8 cellular contexts compared by ENCODE assay signal in the genomic region with DNA sequence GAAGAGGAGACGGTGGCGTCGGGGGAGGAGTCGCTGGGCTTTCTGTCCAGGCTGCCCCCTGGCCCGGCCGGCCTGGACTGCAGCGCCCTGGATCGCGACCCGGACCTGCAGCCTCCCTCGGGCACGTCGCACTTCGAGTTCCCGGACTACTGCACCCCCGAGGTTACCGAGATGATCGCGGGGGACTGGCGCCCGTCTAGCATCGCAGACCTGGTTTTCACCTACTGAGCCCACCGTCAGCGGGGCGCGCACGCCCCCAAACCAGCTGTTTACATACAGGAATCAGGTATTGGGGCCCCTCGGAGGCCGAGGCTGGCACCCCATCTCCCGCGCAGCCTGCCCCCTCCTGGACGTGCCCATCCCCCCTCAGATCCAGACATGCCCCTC. TPM values are rescaled to one million over a fixed set of nuclear protein-coding genes. Genes with fewer than 3 reads are reported as not detected.
DNase-seq lines count a peak whose midpoint lies in the region; ATAC-seq and TF ChIP-seq lines count a peak whose summit lies in the region.

No MANE protein-coding gene starts in this region.

- TF ChIP-seq CTCF in chondrocyte (IDR thresholded peaks at IDR 0.05): no peak

- H3K27me3 Mint-ChIP-seq in chondrocyte (ENCODE audit: low read depth): no peaks in the 10 kb centered on the region

- 0% methylated on average over 27 to 30 of the region's 32 CpGs for WGBS in mesodermal cell (ENCODE audit: insufficient coverage in 2 of 2), 2 experiments
- WGBS in aorta, 2 donors: 0 to 1% methylated on average over 21 to 32 of the region's 32 CpGs

- no peaks in the 10 kb centered on the region for H3K27me3 ChIP-seq in aorta (ENCODE audit: control insufficient read depth in 1 of 2, insufficient read depth in 2 of 2, low read length in 1 of 2)

- peaks cover 38% of the 10 kb centered on the region for H3K4me1 Mint-ChIP-seq in chondrocyte (ENCODE audit: low read depth)

- H3K27ac ChIP-seq in mesodermal cell (ENCODE audit: low read depth, low read length, severe bottlenecking) (peak overlapping the region; percentile 89), aorta (ENCODE audit: low read depth in 1 of 2, low read length in 2 of 2) (peak overlapping the region in 1 of 2 donors; percentile 33)

- intact Hi-C loops in aorta (cut with DNase I): no loop called here

- H3K4me3 Mint-ChIP-seq in chondrocyte (ENCODE audit: unreplicated experiment): peak overlapping the region; percentile 85

- peak overlapping the region; percentile 54 for H3K27ac Mint-ChIP-seq in chondrocyte (ENCODE audit: unreplicated experiment)

- peaks cover 15% of the 10 kb centered on the region for H3K4me1 ChIP-seq in mesodermal cell (ENCODE audit: control insufficient read depth, insufficient read depth, low read length, poor library complexity, severe bottlenecking)
- H3K4me1 ChIP-seq in aorta (ENCODE audit: control insufficient read depth in 1 of 2, insufficient read depth in 2 of 2, low read length in 2 of 2): no peaks in the 10 kb centered on the region

- no peaks in the 10 kb centered on the region for H3K36me3 Mint-ChIP-seq in chondrocyte (ENCODE audit: low read depth)

- H3K9me3 Mint-ChIP-seq in chondrocyte (ENCODE audit: low read depth): no peaks in the 10 kb centered on the region

- peaks cover 22% of the 10 kb centered on the region for H3K36me3 ChIP-seq in mesodermal cell (ENCODE audit: control insufficient read depth, insufficient read depth, low read length)
- H3K36me3 ChIP-seq in aorta (ENCODE audit: control insufficient read depth in 1 of 2, insufficient read depth in 2 of 2, low read length in 1 of 2): no peaks in the 10 kb centered on the region

- ATAC-seq in aorta (ENCODE audit: low FRiP score) (no peak), GM18867 (IDR thresholded peaks at IDR 0.05; ENCODE audit: unreplicated experiment) (no peak)

- DNase-seq in ELR (ENCODE audit: low read depth) (peak; percentile 57), NCI-H526 treated with DMSO at 0.1 percent for 48 hours (lab: John Stamatoyannopoulos, UW) (peak; percentile 52), chondrocyte (ENCODE audit: low spot score) (no peak), aorta (peak; percentile 66 to 82), MV-4-11 (lab: John Stamatoyannopoulos, UW) (no peak)
- DNase-seq in activated CD8-positive, alpha-beta memory T cell treated with anti-CD3 and anti-CD28 coated beads, Interleukin-2, amount 50 U/mL, for 48 hours: no peak

- H3K4me3 ChIP-seq in mesodermal cell (ENCODE audit: extremely low read depth, insufficient read depth, low read length, poor library complexity, severe bottlenecking) (peak overlapping the region; percentile 84), aorta (ENCODE audit: low read length in 2 of 2) (peak overlapping the region; percentile 49 to 52)

- H3K9me3 ChIP-seq in mesodermal cell (ENCODE audit: control insufficient read depth, low read length): no peaks in the 10 kb centered on the region
- no peaks in the 10 kb centered on the region for H3K9me3 ChIP-seq in aorta (ENCODE audit: control insufficient read depth, low read length)

RNA-seq across cellular contexts. Expression of a gene that starts 1.3 kb away (rescaled TPM):
- total RNA-seq in chondrocyte (34.3 to 40.4 TPM (median 39.6 TPM) in 3 replicates), aorta (10 to 100 TPM in 1 of 2 donors, 1 to 10 TPM in 1; 6.1 to 12.5 TPM)
- polyA plus RNA-seq in mesodermal cell (2013, experiment 1 of 2): 42.8 TPM
- polyA plus RNA-seq in mesodermal cell (2013, experiment 2 of 2): 40.6 TPM
- 1 to 10 TPM; 1.5 to 4.2 TPM for polyA plus RNA-seq in aorta

RNA-seq across cellular contexts. Expression of a gene that starts 20.3 kb away (rescaled TPM):
- total RNA-seq in chondrocyte: 72.1 to 77.1 TPM (median 73.2 TPM) in 3 replicates
- 53.5 TPM for polyA plus RNA-seq in mesodermal cell (2013, experiment 1 of 2)
- polyA plus RNA-seq in mesodermal cell (2013, experiment 2 of 2): 44.3 TPM
- total RNA-seq in aorta: 10 to 100 TPM; 31.0 to 38.0 TPM
- polyA plus RNA-seq in aorta: 10 to 100 TPM; 12.0 to 40.6 TPM

RNA-seq across cellular contexts. Expression of a gene that starts 29.3 kb away (rescaled TPM):
- 17.2 to 18.6 TPM (median 17.4 TPM) in 3 replicates for total RNA-seq in chondrocyte
- 38.0 TPM for polyA plus RNA-seq in mesodermal cell (2013, experiment 1 of 2)
- polyA plus RNA-seq in mesodermal cell (2013, experiment 2 of 2): 36.6 TPM
- 10 to 100 TPM; 12.9 to 13.7 TPM for total RNA-seq in aorta
- 1 to 10 TPM; 7.7 to 9.3 TPM for polyA plus RNA-seq in aorta

RNA-seq across cellular contexts. Expression of a gene that starts 36.1 kb away (rescaled TPM):
- total RNA-seq in chondrocyte: 10.8 to 12.1 TPM (median 11.1 TPM) in 3 replicates
- 38.1 TPM for polyA plus RNA-seq in mesodermal cell (2013, experiment 1 of 2)
- polyA plus RNA-seq in mesodermal cell (2013, experiment 2 of 2): 33.5 TPM
- 10 to 100 TPM in 1 of 2 donors, 1 to 10 TPM in 1; 4.6 to 11.1 TPM for total RNA-seq in aorta
- 1 to 10 TPM; 5.3 to 5.6 TPM for polyA plus RNA-seq in aorta

RNA-seq across cellular contexts. Expression of a gene that starts 53.9 kb away (rescaled TPM):
- total RNA-seq in chondrocyte (7.0 to 141 TPM (median 137 TPM) in 3 replicates), aorta (1 to 10 TPM; 2.9 to 3.7 TPM)
- 20.7 TPM for polyA plus RNA-seq in mesodermal cell (2013, experiment 1 of 2)
- 13.8 TPM for polyA plus RNA-seq in mesodermal cell (2013, experiment 2 of 2)
- 1 to 10 TPM; 2.0 to 3.1 TPM for polyA plus RNA-seq in aorta

Comparison
In these comparisons a context has a peak if more than half of its experiments do, and no peak if none do; other contexts are left out.
1. DNase-seq: peak in ELR (single experiment), NCI-H526 treated with DMSO at 0.1 percent for 48 hours (single experiment) and aorta (2 of 2); none in chondrocyte (single experiment), MV-4-11 (single experiment) and activated CD8-positive, alpha-beta memory T cell treated with anti-CD3 and anti-CD28 coated beads, Interleukin-2, amount 50 U/mL, for 48 hours (single experiment).